23 cellular contexts compared by ENCODE assay signal in the genomic region with DNA sequence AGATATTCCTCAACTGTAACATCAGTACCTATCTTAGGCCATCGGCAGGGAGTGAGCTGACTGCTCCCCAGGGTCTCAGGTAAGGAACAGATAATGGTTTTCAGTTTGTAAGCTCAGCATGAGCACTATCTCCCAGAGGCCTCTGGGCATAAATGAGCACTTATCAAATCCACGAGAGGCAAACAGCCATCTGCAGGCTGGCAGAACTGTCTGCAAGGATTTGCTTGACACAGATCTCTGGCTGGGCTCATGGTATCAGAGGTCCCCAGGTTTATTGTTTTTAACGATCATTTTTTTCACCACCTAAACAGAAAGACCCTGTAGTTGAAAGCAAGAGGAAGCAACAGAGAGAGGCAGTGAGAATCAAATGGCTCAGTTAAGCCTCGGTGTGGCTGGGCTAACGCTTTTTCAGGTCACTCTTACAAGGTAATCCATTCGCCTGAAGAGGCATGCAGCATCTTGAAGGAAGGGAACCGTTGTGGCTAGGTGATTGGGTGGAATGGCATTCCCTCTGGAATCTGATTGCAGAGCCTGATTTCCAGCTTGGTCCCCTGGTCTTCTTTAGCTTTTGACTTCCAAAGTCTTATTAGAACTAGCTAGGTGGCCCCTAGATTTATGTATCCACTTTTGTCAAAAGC.
A peak's percentile ranks its signal among the peaks of the same experiment; 100 is the strongest.
DNase-seq lines count a peak whose midpoint lies in the region; ATAC-seq lines count a peak whose summit lies in the region.
"Had no signal": no experiment of that assay in that cellular context is flagged by ENCODE, and none has a peak within 500 bp of the region (broad histone marks: within the 10 kb centered on the region; RNA-seq: fewer than 3 reads in every experiment).

No MANE protein-coding gene starts in this region.

- no peaks in the 10 kb centered on the region for H3K27me3 ChIP-seq in duodenal mucosa (ENCODE audit: control insufficient read depth in 1 of 2, insufficient read depth in 2 of 2, low read length in 2 of 2)
- H3K27me3 ChIP-seq: left lung, ovary, stomach had no signal

- H3K4me1 ChIP-seq in duodenal mucosa (ENCODE audit: control insufficient read depth in 1 of 2, insufficient read depth in 2 of 2, low read length in 2 of 2), result peaks cover 53 to 58% of the 10 kb centered on the region in 2 donors

- peak; percentile 19 for DNase-seq in NCI-H748 (lab: John Stamatoyannopoulos, UW; ENCODE audit: unreplicated experiment)
- DNase-seq in NCI-H748 treated with DMSO at 0.1 percent for 48 hours (lab: John Stamatoyannopoulos, UW), result no peak
- peak; percentile 45 for DNase-seq in NCI-H2227 treated with DMSO at 0.1 percent for 48 hours (lab: John Stamatoyannopoulos, UW)
- peak; percentile 46 for DNase-seq in retina
- no peak for DNase-seq in NCI-H774 (lab: John Stamatoyannopoulos, UW)
- DNase-seq in iPS-NIHi7 (ENCODE audit: extremely low spot score), result no peak
- DNase-seq: 8988T; activated CD4-positive, alpha-beta memory T cell treated with anti-CD3 and anti-CD28 coated beads for 36 hours; activated effector memory CD4-positive, alpha-beta T cell treated with anti-CD3 and anti-CD28 coated beads, Interleukin-2, amount 50 U/mL, for 16 hours; AML-193; DMS79 treated with DMSO at 0.1 percent for 48 hours; effector memory CD8-positive, alpha-beta T cell; left lung; natural killer cell; NCI-H1105; ovary; right cardiac atrium; SK-N-SH; stimulated activated CD4-positive, alpha-beta T cell treated with anti-CD3 and anti-CD28 coated beads, Interleukin-12 subunit alpha, Interleukin-12 subunit beta, amount 100 ng/mL, for 4 hours had no signal

- H3K9ac ChIP-seq in duodenal mucosa (ENCODE audit: low read depth in 1 of 2, low read length in 2 of 2), result peak overlapping the region; percentile 20 to 27
- H3K9ac ChIP-seq: SK-N-SH had no signal

- H3K36me3 ChIP-seq in duodenal mucosa (ENCODE audit: control insufficient read depth in 1 of 2, insufficient read depth in 2 of 2, low read length in 2 of 2), result no peaks in the 10 kb centered on the region
- H3K36me3 ChIP-seq: left lung, ovary, stomach had no signal

- H3K27ac ChIP-seq in duodenal mucosa (ENCODE audit: low read depth, low read length), result peak overlapping the region; percentile 62
- H3K27ac ChIP-seq: ovary had no signal

- no peak overlapping the region for H3K4me3 ChIP-seq in duodenal mucosa (ENCODE audit: low read depth in 1 of 2, low read length in 2 of 2)
- H3K4me3 ChIP-seq: left lung, ovary, stomach had no signal

- no peaks in the 10 kb centered on the region for H3K9me3 ChIP-seq in duodenal mucosa (ENCODE audit: control insufficient read depth in 1 of 2, low read length in 2 of 2)
- H3K9me3 ChIP-seq: left lung, ovary, SK-N-SH, stomach had no signal

- ATAC-seq in GM19324 (IDR thresholded peaks at IDR 0.05; ENCODE audit: low FRiP score, unreplicated experiment), result no peak
- ATAC-seq: effector memory CD8-positive, alpha-beta T cell; HepG2; left lung; natural killer cell; right cardiac atrium had no signal

Comparison
In these comparisons a context has a peak if more than half of its experiments do, and no peak if none do; other contexts are left out.
1. DNase-seq: peak in NCI-H748 (single experiment), NCI-H2227 treated with DMSO at 0.1 percent for 48 hours (single experiment) and retina (single experiment); none in NCI-H748 treated with DMSO at 0.1 percent for 48 hours (single experiment), NCI-H774 (single experiment) and iPS-NIHi7 (single experiment).